In the genomic region with DNA sequence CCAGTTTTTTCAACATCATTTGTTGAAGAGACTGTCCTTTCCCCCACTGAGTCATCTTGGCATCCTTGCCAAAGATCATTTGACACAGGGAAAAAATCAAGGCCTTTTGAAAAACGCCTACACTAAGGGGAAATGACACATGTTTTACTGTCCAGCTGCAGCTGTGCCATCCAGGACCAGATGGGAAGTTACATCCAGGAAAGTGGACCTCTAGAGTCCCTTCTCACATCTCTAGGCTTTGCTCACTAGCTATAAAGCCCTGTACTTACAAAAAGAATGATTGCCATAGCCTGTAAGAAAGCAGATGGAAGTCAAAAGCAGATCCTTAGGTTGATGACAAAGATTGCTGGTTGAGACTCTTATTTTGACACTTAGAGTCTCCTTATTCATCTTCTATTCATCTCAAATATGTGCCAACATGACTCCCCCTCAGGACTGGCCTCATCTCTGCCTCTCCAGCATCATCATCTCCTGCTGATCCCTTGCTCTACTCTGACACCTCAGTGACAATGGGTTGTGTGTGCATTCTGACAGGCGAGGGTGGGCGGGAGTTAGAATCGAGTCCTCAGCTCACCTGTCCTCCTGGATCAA, we compare ENCODE assay signal across 13 cellular contexts. TPM values are rescaled to one million over a fixed set of nuclear protein-coding genes. Genes with fewer than 3 reads are reported as not detected.
A peak's percentile ranks its signal among the peaks of the same experiment; 100 is the strongest.
DNase-seq lines count a peak whose midpoint lies in the region; ATAC-seq, FAIRE-seq and TF ChIP-seq lines count a peak whose summit lies in the region.
"Had no signal": no experiment of that assay in that cellular context is flagged by ENCODE, and none has a peak within 500 bp of the region (broad histone marks: within the 10 kb centered on the region; RNA-seq: fewer than 3 reads in every experiment).

No MANE protein-coding gene starts in this region.

- no TSS peak for BruUV-seq in K562 (replicated peaks; lab: Mats Ljungman, UMichigan)

- H3K27ac ChIP-seq in K562 (ENCODE audit: extremely low read depth, low read depth, low read length) (no peak overlapping the region), vagina (no peak overlapping the region)
- H3K27ac ChIP-seq: neutrophil had no signal

- H4K20me1 ChIP-seq in K562 (replicated peaks; ENCODE audit: control insufficient read depth, insufficient read depth, low read length), result no peaks in the 10 kb centered on the region

- TF ChIP-seq CTCF in HFF-Myc (IDR thresholded peaks at IDR 0.05; ENCODE audit: low read depth, low read length, missing control alignments) (no peak), K562 (IDR thresholded peaks at IDR 0.05 in 2 of 3, conservative IDR thresholded peaks at IDR 0.05 in 1 of 3; ENCODE audit: insufficient read depth in 2 of 3, low read depth in 1 of 3, low read length in 3 of 3) (no peak), vagina (IDR thresholded peaks at IDR 0.05) (no peak)

- POLR2A ChIA-PET in K562 (lab: Yijun Ruan, JAX), result interaction anchor here (1.1 kb wide), 1 partner anchor 12 kb away, joined by 5 read pairs; no protein-coding TSS in a partner anchor

- H3K4me1 ChIP-seq in K562 (replicated peaks in 1 of 2; ENCODE audit: control insufficient read depth in 2 of 2, insufficient read depth in 2 of 2, low read length in 2 of 2) (peaks cover 0 to 11% of the 10 kb centered on the region in 2 experiments; a peak in 4 of 5 replicates), vagina (no peaks in the 10 kb centered on the region)

- in situ Hi-C loops in K562 (cut with MboI), result no loop called here

- intact Hi-C loops in K562 (cut with micrococcal nuclease), result no loop called here
- intact Hi-C loops in vagina (cut with DNase I), result no loop called here

- no peak overlapping the region for H2AFZ ChIP-seq in K562 (ENCODE audit: low read depth, low read length)

- FAIRE-seq in K562 (lab: Jason Lieb, UNC), result no peak
- FAIRE-seq: D721Med, islet of Langerhans had no signal

- H3K4me2 ChIP-seq in K562 (ENCODE audit: insufficient read depth, low read length), result no peak overlapping the region

- H3K9me3 ChIP-seq in K562 (replicated peaks; ENCODE audit: control insufficient read depth, insufficient read depth, low read depth, low read length) (no peaks in the 10 kb centered on the region), vagina (no peaks in the 10 kb centered on the region)
- H3K9me3 ChIP-seq: neutrophil had no signal

- TF ChIP-seq POLR2A in K562 (conservative IDR thresholded peaks at IDR 0.05) (no peak), vagina (IDR thresholded peaks at IDR 0.05) (no peak)

- H3K36me3 ChIP-seq in K562 (ENCODE audit: control insufficient read depth, insufficient read depth, low read length) (no peaks in the 10 kb centered on the region), vagina (no peaks in the 10 kb centered on the region)
- H3K36me3 ChIP-seq: neutrophil had no signal

- TF ChIP-seq EP300 in K562 (IDR thresholded peaks at IDR 0.05; ENCODE audit: low read length), result no peak

- H3K4me3 ChIP-seq in HFF-Myc (replicated peaks; ENCODE audit: low read depth, low read length), result no peak overlapping the region
- no peak overlapping the region for H3K4me3 ChIP-seq in K562
- H3K4me3 ChIP-seq in vagina, result no peak overlapping the region

- H3K27me3 ChIP-seq in K562 (ENCODE audit: control insufficient read depth in 2 of 2, insufficient read depth in 2 of 2, low read length in 2 of 2) (no peaks in the 10 kb centered on the region), vagina (no peaks in the 10 kb centered on the region)
- H3K27me3 ChIP-seq: neutrophil had no signal

- H3K9me1 ChIP-seq in K562 (ENCODE audit: control insufficient read depth, insufficient read depth, low read length), result no peaks in the 10 kb centered on the region

- H3K79me2 ChIP-seq in K562 (ENCODE audit: control insufficient read depth, insufficient read depth, low read length), result no peaks in the 10 kb centered on the region

- no peak for TF ChIP-seq RAD21 in K562 (CRISPR knock-in tag; conservative IDR thresholded peaks at IDR 0.05 in 1 of 2, IDR thresholded peaks at IDR 0.05 in 1 of 2)

- CTCF ChIA-PET in K562 (lab: Yijun Ruan, JAX; ENCODE audit: low intra/inter-chr PET ratio), result no interaction called here

- WGBS in K562 (ENCODE audit: insufficient coverage, low coverage, missing lambda C conversion rate), result 18% methylated on average over 4 of the region's 4 CpGs

- no peak overlapping the region for H3K9ac ChIP-seq in K562 (ENCODE audit: insufficient read depth in 1 of 2, low read depth in 2 of 2, low read length in 2 of 2)

- no peak for ATAC-seq in K562
- no peak for ATAC-seq in GM21423 (IDR thresholded peaks at IDR 0.05; ENCODE audit: unreplicated experiment)

- DNase-seq in AG08395 (ENCODE audit: low spot score) (peak; percentile 74), HFF-Myc (ENCODE audit: extremely low read depth, low read depth) (peak; percentile 71), K562 (ENCODE audit: extremely low read depth in 1 of 4, low spot score in 3 of 4) (no peak), kidney glomerular epithelial cell (lab: John Stamatoyannopoulos, UW) (peak; percentile 62), vagina (ENCODE audit: extremely low spot score in 2 of 2) (no peak), DMS114 treated with DMSO at 0.1 percent for 48 hours (lab: John Stamatoyannopoulos, UW; ENCODE audit: unreplicated experiment) (no peak)
- no peak for DNase-seq in central memory CD4-positive, alpha-beta T cell
- DNase-seq: NCI-H1092 treated with DMSO at 0.1 percent for 48 hours, T1000 had no signal

TF ChIP-seq in K562, 482 proteins besides CTCF, POLR2A, EP300 and RAD21:
- TF ChIP-seq MYNN (IDR thresholded peaks at IDR 0.05) (peak; percentile 98), MYNN (CRISPR knock-in tag; IDR thresholded peaks at IDR 0.05) (peak; percentile 66; the same call in 1 of the 2 replicates), ZNF507 (tag; conservative IDR thresholded peaks at IDR 0.05) (no peak), SIN3B (IDR thresholded peaks at IDR 0.05; ENCODE audit: low read depth) (no peak), SIRT6 (IDR thresholded peaks at IDR 0.05; ENCODE audit: low read depth, low read length) (no peak), ZNF354B (CRISPR knock-in tag; IDR thresholded peaks at IDR 0.05) (no peak), KLF13 (tag; IDR thresholded peaks at IDR 0.05; ENCODE audit: borderline replicate concordance, low read depth) (no peak), CBFA2T3 (IDR thresholded peaks at IDR 0.05) (peak; percentile 39; the same call in 1 of the 2 replicates), FOSL1 (tag; conservative IDR thresholded peaks at IDR 0.05) (no peak), NFIX (CRISPR knock-in tag; IDR thresholded peaks at IDR 0.05; ENCODE audit: low read depth) (no peak), PHF8 (IDR thresholded peaks at IDR 0.05; ENCODE audit: borderline replicate concordance, low read length) (no peak), CBFA2T2 (conservative IDR thresholded peaks at IDR 0.05) (0 out of 2 replicates have a peak, but pooled peaks have one; percentile 18), EGR1 (conservative IDR thresholded peaks at IDR 0.05) (peak; percentile 69)

RNA-seq across cellular contexts. Expression of a gene that starts 22.8 kb away (rescaled TPM):
- total RNA-seq in K562 (2011; cell fraction: chromatin; rRNA removed; ENCODE audit: low replicate concordance), result 38.2 and 49.5 TPM in 2 replicates
- total RNA-seq in K562 (2011; cell fraction: nucleolus; rRNA removed), result 22.2 and 25.8 TPM in 2 replicates
- 24.9 and 29.2 TPM in 2 replicates for total RNA-seq in K562 (2011; cell fraction: nucleoplasm; rRNA removed)
- total RNA-seq in K562 (2014; rRNA removed) (24.1 and 27.4 TPM in 2 replicates), K562 (2014; rRNA removed; fragmentation: Illumina TruSeq; extraction: Trizol) (9.8 and 11.4 TPM in 2 replicates), K562 (2015; rRNA removed; fragmentation: Illumina TruSeq; extraction: Trizol) (13.5 and 14.5 TPM in 2 replicates), K562 (2021) (28.8 and 31.3 TPM in 2 replicates), vagina (3.7 TPM)
- polyA plus RNA-seq in K562 (2011; rRNA removed) (18.5 and 29.5 TPM in 2 replicates), K562 (2014; fragmentation: Illumina TruSeq; extraction: Trizol) (23.3 and 26.0 TPM in 2 replicates), K562 (2014; fragmentation: Nextera tagmentation; extraction: Ambion mirVana) (under 1 TPM; 0.52 to 0.55 TPM), K562 (2014; rRNA removed) (21.6 and 23.4 TPM in 2 replicates)
- 15.5 and 43.5 TPM in 2 replicates for polyA plus RNA-seq in K562 (2011; cell fraction: cytosol; rRNA removed)
- 18.5 and 38.5 TPM in 2 replicates for polyA plus RNA-seq in K562 (2011; cell fraction: nucleus; rRNA removed)
- 11.3 and 15.6 TPM in 2 replicates for polyA plus RNA-seq in K562 (2012)
- 16.4 and 28.3 TPM in 2 replicates for polyA minus RNA-seq in K562 (2011; rRNA and poly(A)+ RNA removed)
- 9.6 and 23.8 TPM in 2 replicates for polyA minus RNA-seq in K562 (2011; cell fraction: cytosol; rRNA and poly(A)+ RNA removed)
- 14.6 and 17.6 TPM in 2 replicates for polyA minus RNA-seq in K562 (2011; cell fraction: nucleus; rRNA and poly(A)+ RNA removed)

RNA-seq across cellular contexts. Expression of a gene that starts 49.8 kb away (rescaled TPM):
- 6.0 and 6.8 TPM in 2 replicates for total RNA-seq in K562 (2011; cell fraction: chromatin; rRNA removed; ENCODE audit: low replicate concordance)
- 5.1 and 6.8 TPM in 2 replicates for total RNA-seq in K562 (2011; cell fraction: nucleolus; rRNA removed)
- 4.5 and 6.7 TPM in 2 replicates for total RNA-seq in K562 (2011; cell fraction: nucleoplasm; rRNA removed)
- total RNA-seq in K562 (2014; rRNA removed) (1.00 and 2.4 TPM in 2 replicates), K562 (2014; rRNA removed; fragmentation: Illumina TruSeq; extraction: Trizol) (1.3 and 1.5 TPM in 2 replicates), K562 (2015; rRNA removed; fragmentation: Illumina TruSeq; extraction: Trizol) (1.5 and 1.7 TPM in 2 replicates), K562 (2021) (2.0 and 2.6 TPM in 2 replicates), vagina (7.4 TPM)
- polyA plus RNA-seq in K562 (2011; rRNA removed) (3.7 and 4.4 TPM in 2 replicates), K562 (2014; fragmentation: Illumina TruSeq; extraction: Trizol) (1.7 and 2.0 TPM in 2 replicates), K562 (2014; fragmentation: Nextera tagmentation; extraction: Ambion mirVana) (1 to 10 TPM; 1.1 to 1.3 TPM), K562 (2014; rRNA removed) (1.2 and 3.1 TPM in 2 replicates)
- 6.9 and 8.2 TPM in 2 replicates for polyA plus RNA-seq in K562 (2011; cell fraction: cytosol; rRNA removed)
- polyA plus RNA-seq in K562 (2011; cell fraction: nucleus; rRNA removed), result 3.4 and 3.8 TPM in 2 replicates
- 1.6 and 2.5 TPM in 2 replicates for polyA plus RNA-seq in K562 (2012)
- polyA minus RNA-seq in K562 (2011; rRNA and poly(A)+ RNA removed), result 3.0 and 4.3 TPM in 2 replicates
- polyA minus RNA-seq in K562 (2011; cell fraction: cytosol; rRNA and poly(A)+ RNA removed), result 1.4 and 3.4 TPM in 2 replicates
- polyA minus RNA-seq in K562 (2011; cell fraction: nucleus; rRNA and poly(A)+ RNA removed), result 2.0 and 3.2 TPM in 2 replicates

Comparison
In these comparisons a context has a peak if more than half of its experiments do, and no peak if none do; other contexts are left out.
1. DNase-seq: peak in AG08395 (single experiment), HFF-Myc (single experiment) and kidney glomerular epithelial cell (single experiment); none in K562 (0 of 4), central memory CD4-positive, alpha-beta T cell (single experiment), vagina (0 of 2) and DMS114 treated with DMSO at 0.1 percent for 48 hours (single experiment).